In the genomic region with DNA sequence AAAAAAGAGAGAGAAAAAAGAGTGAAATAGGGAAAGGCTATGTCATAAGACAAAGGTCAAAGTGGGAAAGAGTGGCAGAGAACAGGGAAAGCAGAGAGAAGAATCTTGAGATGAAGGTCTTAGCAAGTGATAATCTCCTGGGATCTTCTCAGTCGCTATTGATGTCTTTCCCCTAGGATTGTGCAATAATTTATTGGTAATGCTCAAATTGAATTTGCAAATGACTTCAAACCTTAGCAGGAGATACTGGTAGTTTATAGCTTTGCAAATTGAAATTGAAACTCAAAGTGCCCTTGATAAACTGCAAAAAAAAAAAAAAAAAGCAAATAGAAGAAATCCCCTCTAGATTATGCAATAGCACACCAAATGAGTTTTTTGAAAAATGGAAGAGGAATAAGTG, we compare ENCODE assay signal across 33 cellular contexts. TPM values are rescaled to one million over a fixed set of nuclear protein-coding genes. Genes with fewer than 3 reads are reported as not detected.
"Had no signal": no experiment of that assay in that cellular context is flagged by ENCODE, and none has a peak within 500 bp of the region (broad histone marks: within the 10 kb centered on the region; RNA-seq: fewer than 3 reads in every experiment).

No MANE protein-coding gene starts in this region.

- H3K27ac ChIP-seq: adrenal gland, brain microvascular endothelial cell, breast epithelium, VCaP had no signal

- H3K4me3 ChIP-seq: adrenal gland, breast epithelium had no signal

- DNase-seq: activated B cell treated with CpG ODN at 0.5 μM for 24 hours; activated CD4-positive, alpha-beta memory T cell treated with anti-CD3 and anti-CD28 coated beads for 36 hours; activated CD4-positive, alpha-beta T cell treated with anti-CD3 and anti-CD28 coated beads for 4 hours; activated CD4-positive, alpha-beta T cell treated with anti-CD3 and anti-CD28 coated beads, Interleukin-2, amount 10 ng/mL, durations not matched to agents 24 days and 14 days; activated CD4-positive, alpha-beta T cell treated with anti-CD3 and anti-CD28 coated beads, Interleukin-2, amount 50 U/mL, for 1 hour; activated CD4-positive, alpha-beta T cell treated with anti-CD3 and anti-CD28 coated beads, Interleukin-2, amount 50 U/mL, for 4 hours; activated CD4-positive, CD25-positive, alpha-beta regulatory T cell treated with anti-CD3 and anti-CD28 coated beads, Interleukin-2, amount 50 U/mL, for 72 hours; activated CD8-positive, alpha-beta memory T cell treated with anti-CD3 and anti-CD28 coated beads, Interleukin-2, amount 50 U/mL, for 4 hours; activated CD8-positive, alpha-beta T cell treated with anti-CD3 and anti-CD28 coated beads for 36 hours; activated effector memory CD4-positive, alpha-beta T cell treated with anti-CD3 and anti-CD28 coated beads, Interleukin-2, amount 50 U/mL, for 16 hours; activated gamma-delta T cell treated with Interleukin-2 at 50 U/mL for 16 hours; activated naive CD4-positive, alpha-beta T cell; activated naive CD4-positive, alpha-beta T cell treated with anti-CD3 and anti-CD28 coated beads for 36 hours; activated naive CD4-positive, alpha-beta T cell treated with anti-CD3 and anti-CD28 coated beads, Interleukin-2, amount 50 U/mL, for 16 hours; activated naive CD8-positive, alpha-beta T cell treated with anti-CD3 and anti-CD28 coated beads for 36 hours; activated T-cell treated with anti-CD3 and anti-CD28 coated beads for 4 hours; activated T-cell treated with anti-CD3 and anti-CD28 coated beads, Interleukin-2, amount 50 U/mL, for 1 hour; activated T-cell treated with anti-CD3 and anti-CD28 coated beads, Interleukin-2, amount 50 U/mL, for 4 hours; activated T-cell treated with anti-CD3 and anti-CD28 coated beads, Interleukin-2, amount 50 U/mL, for 72 hours; adrenal gland; amniotic stem cell; aorta; brain microvascular endothelial cell; central memory CD4-positive, alpha-beta T cell; T-helper 2 cell; T-helper 9 cell had no signal

- H3K27me3 ChIP-seq: brain microvascular endothelial cell had no signal

- H3K9me3 ChIP-seq: adrenal gland, breast epithelium had no signal

- FAIRE-seq: colon, TTC549 had no signal

- ATAC-seq: activated CD8-positive, alpha-beta T cell treated with anti-CD3 and anti-CD28 coated beads for 36 hours; activated naive CD4-positive, alpha-beta T cell treated with anti-CD3 and anti-CD28 coated beads, Interleukin-2, amount 50 U/mL, for 72 hours; activated T-cell treated with anti-CD3 and anti-CD28 coated beads, Interleukin-2, amount 50 U/mL, for 4 hours; activated T-cell treated with anti-CD3 and anti-CD28 coated beads, Interleukin-2, amount 50 U/mL, for 72 hours; activated T-helper 17 cell treated with anti-CD3 and anti-CD28 coated beads, Interleukin-2, amount 50 U/mL, for 72 hours had no signal

- H3K4me1 ChIP-seq: adrenal gland, breast epithelium had no signal

- H3K36me3 ChIP-seq: adrenal gland, brain microvascular endothelial cell, breast epithelium had no signal

RNA-seq across cellular contexts. Expression of gene MID1, which starts 45.7 kb away (rescaled TPM):
- total RNA-seq: activated CD4-positive, alpha-beta T cell treated with anti-CD3 and anti-CD28 coated beads, Interleukin-2, amount 10 ng/mL, durations not matched to agents 24 days and 14 days; activated T-helper 1 cell treated with anti-CD3 and anti-CD28 coated beads, Interleukin-12 subunit alpha, Interleukin-12 subunit beta, Interleukin-2, Interleukin-4 antibody, amounts not matched to agents 30 ng/mL and 10 ng/mL and 1 ng/mL, durations not matched to agents 14 hours and 24 hours and 36 hours had no signal
